In genomic region chr18:48850891-48851302, GRCh38 we compare ENCODE assay signal across 16 cellular contexts.
DNase-seq lines count a peak whose midpoint lies in the region; ATAC-seq and TF ChIP-seq lines count a peak whose summit lies in the region.
"Had no signal": no experiment of that assay in that cellular context is flagged by ENCODE, and none has a peak within 500 bp of the region (broad histone marks: within the 10 kb centered on the region; RNA-seq: fewer than 3 reads in every experiment).

No MANE protein-coding gene starts in this region.

- H3K9me3 ChIP-seq in right cardiac atrium (ENCODE audit: control insufficient read depth, low read length) (no peaks in the 10 kb centered on the region), prostate gland (no peaks in the 10 kb centered on the region)
- H3K9me3 ChIP-seq: neutrophil had no signal

- H3K27me3 ChIP-seq in H7 (ENCODE audit: control insufficient read depth, insufficient read depth, low read length) (no peaks in the 10 kb centered on the region), right cardiac atrium (ENCODE audit: control insufficient read depth, insufficient read depth) (no peaks in the 10 kb centered on the region), prostate gland (replicated peaks; ENCODE audit: insufficient read depth) (no peaks in the 10 kb centered on the region)
- H3K27me3 ChIP-seq: neutrophil had no signal

- no peak for TF ChIP-seq CTCF in astrocyte of the spinal cord (IDR thresholded peaks at IDR 0.05; ENCODE audit: low read depth, low read length)
- TF ChIP-seq CTCF in prostate gland (IDR thresholded peaks at IDR 0.05): no peak

- H3K4me1 ChIP-seq in right cardiac atrium (ENCODE audit: control insufficient read depth, insufficient read depth, low read length) (peaks cover 28% of the 10 kb centered on the region), prostate gland (replicated peaks) (no peaks in the 10 kb centered on the region)

- H3K27ac ChIP-seq in right cardiac atrium (ENCODE audit: low read length): peak overlapping the region; percentile 88
- H3K27ac ChIP-seq in prostate gland: peak overlapping the region; percentile 45 to 58
- H3K27ac ChIP-seq: neutrophil had no signal

- in situ Hi-C loops in astrocyte of the spinal cord (cut with HindIII; ENCODE audit: low sequenced_read_pairs): no loop called here

- peak; percentile 71 for DNase-seq in H7
- DNase-seq in astrocyte of the spinal cord (ENCODE audit: low read depth, low spot score): peak; percentile 66
- peak; percentile 72 to 89 (median 87) for DNase-seq in right cardiac atrium
- no peak for DNase-seq in prostate gland (ENCODE audit: low spot score)
- DNase-seq in NCI-H1417 treated with DMSO at 0.1 percent for 48 hours (lab: John Stamatoyannopoulos, UW): no peak
- DNase-seq in NCI-H2081 (lab: John Stamatoyannopoulos, UW): no peak
- DNase-seq in activated T-cell treated with anti-CD3 and anti-CD28 coated beads, Interleukin-2, amount 50 U/mL, for 48 hours: no peak
- DNase-seq: activated T-cell treated with anti-CD3 and anti-CD28 coated beads, Interleukin-2, amount 50 U/mL, for 24 hours; AML-193; cortex of kidney; NCI-H1417; stimulated activated CD4-positive, alpha-beta T cell treated with anti-CD3 and anti-CD28 coated beads, Interleukin-4, amount 100 ng/mL, for 4 hours; T-helper 9 cell had no signal

- intact Hi-C loops in right cardiac atrium (cut with DNase I): loop anchor here in 1 of 4 donors (5.0 kb wide), 1 partner anchor 76 kb away; no protein-coding TSS in a partner anchor
- intact Hi-C loops in prostate gland (cut with DNase I): no loop called here

- WGBS in right cardiac atrium: 16% methylated on average over 7 of the region's 7 CpGs
- 12% methylated on average over 7 of the region's 7 CpGs for WGBS in prostate gland

- no peak for TF ChIP-seq POLR2A in prostate gland (IDR thresholded peaks at IDR 0.05)

- ATAC-seq in right cardiac atrium (peak; percentile 81 to 82), HG03280 (IDR thresholded peaks at IDR 0.05; ENCODE audit: unreplicated experiment) (no peak)
- ATAC-seq: HCT116 had no signal

- H3K36me3 ChIP-seq in H7 (replicated peaks; ENCODE audit: control insufficient read depth, insufficient read depth, low read length) (no peaks in the 10 kb centered on the region), prostate gland (no peaks in the 10 kb centered on the region)
- H3K36me3 ChIP-seq: neutrophil had no signal

- H3K4me3 ChIP-seq in H7 (ENCODE audit: insufficient read depth, low read depth, low read length) (no peak overlapping the region), astrocyte of the spinal cord (ENCODE audit: low read depth, low read length) (no peak overlapping the region), right cardiac atrium (ENCODE audit: low read length) (no peak overlapping the region), prostate gland (no peak overlapping the region)

Comparison
In these comparisons a context has a peak if more than half of its experiments do, and no peak if none do; other contexts are left out.
1. DNase-seq: peak in H7 (single experiment), astrocyte of the spinal cord (single experiment) and right cardiac atrium (3 of 3); none in prostate gland (single experiment), NCI-H1417 treated with DMSO at 0.1 percent for 48 hours (single experiment), NCI-H2081 (0 of 2) and activated T-cell treated with anti-CD3 and anti-CD28 coated beads, Interleukin-2, amount 50 U/mL, for 48 hours (0 of 2).